Comparison of ENCODE assay signal across 18 cellular contexts in the genomic region with DNA sequence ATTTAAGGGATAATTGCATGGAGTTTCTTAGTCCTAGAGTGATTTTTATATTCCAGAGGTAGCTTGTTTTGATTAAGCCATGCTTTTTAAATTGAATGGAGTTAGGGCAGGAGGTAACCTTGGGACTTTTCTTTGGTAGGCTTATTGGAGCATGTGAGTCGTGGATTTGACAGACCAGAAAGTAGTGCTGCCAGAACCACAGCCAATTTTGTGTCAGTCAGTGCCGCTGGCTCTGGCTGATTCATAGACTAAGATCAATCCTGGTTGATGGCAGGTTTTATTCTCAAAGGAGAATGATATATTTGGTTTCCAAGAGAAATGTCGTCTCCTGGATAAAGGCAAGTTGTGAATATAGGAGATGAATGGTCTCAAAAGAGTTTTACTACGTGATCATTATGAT. TPM values are rescaled to one million over a fixed set of nuclear protein-coding genes. Genes with fewer than 3 reads are reported as not detected.
A peak's percentile ranks its signal among the peaks of the same experiment; 100 is the strongest.
DNase-seq lines count a peak whose midpoint lies in the region; ATAC-seq and TF ChIP-seq lines count a peak whose summit lies in the region.
"Had no signal": no experiment of that assay in that cellular context is flagged by ENCODE, and none has a peak within 500 bp of the region (broad histone marks: within the 10 kb centered on the region; RNA-seq: fewer than 3 reads in every experiment).

No MANE protein-coding gene starts in this region.

- H3K4me2 ChIP-seq in osteoblast (ENCODE audit: insufficient read depth, low read length), result no peak overlapping the region

- ATAC-seq in RWPE2 (ENCODE audit: low read depth) (0 out of 3 replicates have a peak, but pooled peaks have one; percentile 6), GM21528 (IDR thresholded peaks at IDR 0.05; ENCODE audit: low FRiP score, unreplicated experiment) (no peak)
- ATAC-seq: activated CD4-positive, CD25-positive, alpha-beta regulatory T cell treated with anti-CD3 and anti-CD28 coated beads, Interleukin-2, amount 50 U/mL, for 24 hours; psoas muscle had no signal

- H3K9me3 ChIP-seq in RWPE2 (ENCODE audit: severe bottlenecking) (no peaks in the 10 kb centered on the region), osteoblast (ENCODE audit: low read depth, low read length) (no peaks in the 10 kb centered on the region)
- H3K9me3 ChIP-seq: psoas muscle, stomach had no signal

- H3K27me3 ChIP-seq in RWPE2 (ENCODE audit: insufficient read depth, poor library complexity, severe bottlenecking), result no peaks in the 10 kb centered on the region
- no peaks in the 10 kb centered on the region for H3K27me3 ChIP-seq in osteoblast (ENCODE audit: insufficient read depth, low read length)
- H3K27me3 ChIP-seq: stomach had no signal

- H3K36me3 ChIP-seq in RWPE2 (ENCODE audit: low read depth), result peaks cover 8% of the 10 kb centered on the region
- H3K36me3 ChIP-seq in osteoblast (ENCODE audit: insufficient read depth, low read length), result peaks cover 19% of the 10 kb centered on the region
- H3K36me3 ChIP-seq: stomach had no signal

- peaks cover 41% of the 10 kb centered on the region for H3K4me1 ChIP-seq in RWPE2 (ENCODE audit: insufficient read depth, poor library complexity, severe bottlenecking)
- peaks cover 52% of the 10 kb centered on the region for H3K4me1 ChIP-seq in osteoblast (ENCODE audit: insufficient read depth, low read length)
- H3K4me1 ChIP-seq: psoas muscle had no signal

- TF ChIP-seq CTCF in RWPE2 (IDR thresholded peaks at IDR 0.05; ENCODE audit: poor library complexity, severe bottlenecking) (no peak), epithelial cell of esophagus (IDR thresholded peaks at IDR 0.05; ENCODE audit: insufficient read depth, low read depth, low read length, missing control alignments) (no peak), osteoblast (IDR thresholded peaks at IDR 0.05; ENCODE audit: extremely low read depth, low read depth, low read length) (no peak)

- peaks cover 28% of the 10 kb centered on the region for H4K20me1 ChIP-seq in osteoblast (ENCODE audit: insufficient read depth, low read length)

- H3K27ac ChIP-seq in RWPE2 (ENCODE audit: poor library complexity, severe bottlenecking) (peak overlapping the region; percentile 91), osteoblast (ENCODE audit: low read depth, low read length) (peak overlapping the region; percentile 98), substantia nigra (ENCODE audit: low read depth, low read length, poor library complexity, severe bottlenecking) (no peak overlapping the region)
- H3K27ac ChIP-seq: psoas muscle had no signal

- H2AFZ ChIP-seq in osteoblast (ENCODE audit: low read length), result no peak overlapping the region

- DNase-seq in ELR (ENCODE audit: low read depth) (peak; percentile 47), RWPE2 (ENCODE audit: low spot score) (no peak), epithelial cell of esophagus (ENCODE audit: low read depth) (peak; percentile 64), osteoblast (ENCODE audit: insufficient read length, low spot score, missing footprints) (no peak), substantia nigra (lab: John Stamatoyannopoulos, UW) (no peak), mucosa of gallbladder (ENCODE audit: low spot score) (no peak)
- DNase-seq in activated effector memory CD4-positive, alpha-beta T cell treated with anti-CD3 and anti-CD28 coated beads, Interleukin-2, amount 50 U/mL, for 16 hours, result no peak
- DNase-seq: ACHN; activated gamma-delta T cell treated with Interleukin-2 at 50 U/mL for 16 hours; CD4-positive, alpha-beta T cell; DND-41; GOT3; hypothalamus; psoas muscle; SIG-M5; stomach had no signal

- no peak overlapping the region for H3K4me3 ChIP-seq in RWPE2 (ENCODE audit: severe bottlenecking)
- H3K4me3 ChIP-seq in epithelial cell of esophagus (ENCODE audit: low read length), result no peak overlapping the region
- H3K4me3 ChIP-seq in osteoblast (ENCODE audit: insufficient read depth, low read length), result no peak overlapping the region
- H3K4me3 ChIP-seq: psoas muscle, stomach had no signal

- peaks cover 96% of the 10 kb centered on the region for H3K79me2 ChIP-seq in osteoblast (ENCODE audit: insufficient read depth, low read length)

RNA-seq across cellular contexts. Expression of gene RAI14, which starts 20.3 kb away (rescaled TPM):
- total RNA-seq in osteoblast, result 138 and 149 TPM in 2 replicates
- 56.0 TPM for total RNA-seq in mucosa of gallbladder

Comparison
In these comparisons a context has a peak if more than half of its experiments do, and no peak if none do; other contexts are left out.
1. DNase-seq: peak in ELR (single experiment) and epithelial cell of esophagus (single experiment); none in RWPE2 (single experiment), osteoblast (single experiment), activated effector memory CD4-positive, alpha-beta T cell treated with anti-CD3 and anti-CD28 coated beads, Interleukin-2, amount 50 U/mL, for 16 hours (single experiment), substantia nigra (0 of 49) and mucosa of gallbladder (single experiment).